1 cellular context compared by ENCODE assay signal in genomic region chr19:8231073-8231604, GRCh38.
TF ChIP-seq lines count a peak whose summit lies in the region.

No MANE protein-coding gene starts in this region.

TF ChIP-seq in HepG2, 621 proteins besides CTCF, POLR2A, EP300 and RAD21 (continued from another document):
- TF ChIP-seq, protein P1, sequence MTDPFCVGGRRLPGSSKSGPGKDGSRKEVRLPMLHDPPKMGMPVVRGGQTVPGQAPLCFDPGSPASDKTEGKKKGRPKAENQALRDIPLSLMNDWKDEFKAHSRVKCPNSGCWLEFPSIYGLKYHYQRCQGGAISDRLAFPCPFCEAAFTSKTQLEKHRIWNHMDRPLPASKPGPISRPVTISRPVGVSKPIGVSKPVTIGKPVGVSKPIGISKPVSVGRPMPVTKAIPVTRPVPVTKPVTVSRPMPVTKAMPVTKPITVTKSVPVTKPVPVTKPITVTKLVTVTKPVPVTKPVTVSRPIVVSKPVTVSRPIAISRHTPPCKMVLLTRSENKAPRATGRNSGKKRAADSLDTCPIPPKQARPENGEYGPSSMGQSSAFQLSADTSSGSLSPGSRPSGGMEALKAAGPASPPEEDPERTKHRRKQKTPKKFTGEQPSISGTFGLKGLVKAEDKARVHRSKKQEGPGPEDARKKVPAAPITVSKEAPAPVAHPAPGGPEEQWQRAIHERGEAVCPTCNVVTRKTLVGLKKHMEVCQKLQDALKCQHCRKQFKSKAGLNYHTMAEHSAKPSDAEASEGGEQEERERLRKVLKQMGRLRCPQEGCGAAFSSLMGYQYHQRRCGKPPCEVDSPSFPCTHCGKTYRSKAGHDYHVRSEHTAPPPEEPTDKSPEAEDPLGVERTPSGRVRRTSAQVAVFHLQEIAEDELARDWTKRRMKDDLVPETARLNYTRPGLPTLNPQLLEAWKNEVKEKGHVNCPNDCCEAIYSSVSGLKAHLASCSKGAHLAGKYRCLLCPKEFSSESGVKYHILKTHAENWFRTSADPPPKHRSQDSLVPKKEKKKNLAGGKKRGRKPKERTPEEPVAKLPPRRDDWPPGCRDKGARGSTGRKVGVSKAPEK (CRISPR knock-in tag; IDR thresholded peaks at IDR 0.05; ENCODE audit: borderline replicate concordance) = no peak
- TF ChIP-seq BORCS8-MEF2B (CRISPR knock-in tag; IDR thresholded peaks at IDR 0.05) (no peak), ZNF121 (CRISPR knock-in tag; IDR thresholded peaks at IDR 0.05) (no peak), KDM1A (CRISPR knock-in tag; IDR thresholded peaks at IDR 0.05) (no peak), ZNF782 (CRISPR knock-in tag; IDR thresholded peaks at IDR 0.05; ENCODE audit: borderline replicate concordance) (peak; percentile 75; the same call in 1 of the 2 replicates)
